8 cellular contexts compared by ENCODE assay signal in genomic region chr19:51094696-51095279, GRCh38. TPM values are rescaled to one million over a fixed set of nuclear protein-coding genes. Genes with fewer than 3 reads are reported as not detected.
A peak's percentile ranks its signal among the peaks of the same experiment; 100 is the strongest.
DNase-seq lines count a peak whose midpoint lies in the region; ATAC-seq, FAIRE-seq and TF ChIP-seq lines count a peak whose summit lies in the region.

No MANE protein-coding gene starts in this region.

- POLR2A ChIA-PET in AG04450 (lab: Yijun Ruan, JAX), result no interaction called here

- H3K4me3 ChIP-seq in AG04450 (ENCODE audit: low read depth, low read length), result no peak overlapping the region
- H3K4me3 ChIP-seq in OCI-LY3 (ENCODE audit: low read length), result no peak overlapping the region
- H3K4me3 ChIP-seq in choroid plexus epithelial cell (ENCODE audit: low read depth, low read length), result no peak overlapping the region

- H3K9me3 ChIP-seq in AG04450 (ENCODE audit: control insufficient read depth, insufficient read depth, low read length) (no peaks in the 10 kb centered on the region), OCI-LY3 (ENCODE audit: insufficient read depth, low read length) (no peaks in the 10 kb centered on the region)

- peaks cover 11% of the 10 kb centered on the region for H4K20me1 ChIP-seq in OCI-LY3 (ENCODE audit: insufficient read depth, low read length)

- no peaks in the 10 kb centered on the region for H3K79me2 ChIP-seq in OCI-LY3 (ENCODE audit: low read length)

- no peak overlapping the region for H3K9ac ChIP-seq in OCI-LY3 (ENCODE audit: low read length)

- no peak overlapping the region for H3K27ac ChIP-seq in AG04450 (ENCODE audit: low read depth, low read length)
- H3K27ac ChIP-seq in OCI-LY3 (ENCODE audit: low read length), result no peak overlapping the region

- no peaks in the 10 kb centered on the region for H3K4me1 ChIP-seq in OCI-LY3 (ENCODE audit: low read length)

- H3K27me3 ChIP-seq in AG04450 (ENCODE audit: control insufficient read depth, insufficient read depth, low read length) (no peaks in the 10 kb centered on the region), OCI-LY3 (ENCODE audit: low read depth, low read length) (no peaks in the 10 kb centered on the region)

- TF ChIP-seq CTCF in AG04450 (IDR thresholded peaks at IDR 0.05; ENCODE audit: low read depth, low read length) (peak; percentile 59), OCI-LY3 (IDR thresholded peaks at IDR 0.05; ENCODE audit: low read depth, low read length) (peak; percentile 72), choroid plexus epithelial cell (conservative IDR thresholded peaks at IDR 0.05; ENCODE audit: low read depth, low read length) (peak; percentile 77), nephron progenitor cell (IDR thresholded peaks at IDR 0.05) (peak; percentile 80)

- H3K27me3 Mint-ChIP-seq in nephron progenitor cell (ENCODE audit: low read depth, poor library complexity), result peaks cover 7% of the 10 kb centered on the region

- no peak overlapping the region for H3K4me2 ChIP-seq in OCI-LY3 (ENCODE audit: low read length)

- no peak for FAIRE-seq in GM19239 (lab: Jason Lieb, UNC)

- CTCF ChIA-PET in AG04450 (lab: Charles Lee), result interaction anchor here (0.6 to 3.2 kb wide), 14 partner anchors 9 to 362 kb away, joined by 3 to 34 read pairs (median 4); no protein-coding TSS in a partner anchor

- H3K4me1 Mint-ChIP-seq in nephron progenitor cell, result peaks cover 17% of the 10 kb centered on the region

- H3K27ac Mint-ChIP-seq in nephron progenitor cell, result no peak overlapping the region

- no peak for DNase-seq in AG04450 (ENCODE audit: low read depth, low spot score)
- peak; percentile 65 for DNase-seq in GM03348 (ENCODE audit: low spot score)
- no peak for DNase-seq in choroid plexus epithelial cell (ENCODE audit: low read depth)
- DNase-seq in nephron progenitor cell, result peak; percentile 80
- DNase-seq in GM19239 (ENCODE audit: insufficient read length, low spot score), result no peak

- ATAC-seq in HG03097 (IDR thresholded peaks at IDR 0.05; ENCODE audit: low FRiP score, unreplicated experiment), result no peak
- no peak for ATAC-seq in GM21529 (IDR thresholded peaks at IDR 0.05; ENCODE audit: unreplicated experiment)

- no peak overlapping the region for H2AFZ ChIP-seq in OCI-LY3 (ENCODE audit: low read depth, low read length)

- no peaks in the 10 kb centered on the region for H3K9me3 Mint-ChIP-seq in nephron progenitor cell

- no peak overlapping the region for H3K4me3 Mint-ChIP-seq in nephron progenitor cell

- no peaks in the 10 kb centered on the region for H3K36me3 Mint-ChIP-seq in nephron progenitor cell (ENCODE audit: low read depth)

- H3K36me3 ChIP-seq in OCI-LY3 (replicated peaks; ENCODE audit: low read depth, low read length), result peaks cover 8% of the 10 kb centered on the region

RNA-seq across cellular contexts. Expression of gene KLK14, which starts 12.1 kb away (rescaled TPM):
- not detected in 2 replicates for polyA plus RNA-seq in AG04450 (2011; rRNA removed)
- not detected in 2 replicates for polyA minus RNA-seq in AG04450 (2011; rRNA and poly(A)+ RNA removed)

RNA-seq across cellular contexts. Expression of gene CTU1, which starts 13.4 kb away (rescaled TPM):
- polyA plus RNA-seq in AG04450 (2011; rRNA removed), result 1.7 and 2.1 TPM in 2 replicates
- 1.6 and 2.1 TPM in 2 replicates for polyA minus RNA-seq in AG04450 (2011; rRNA and poly(A)+ RNA removed)

RNA-seq across cellular contexts. Expression of gene KLK13, which starts 29.9 kb away (rescaled TPM):
- polyA plus RNA-seq in AG04450 (2011; rRNA removed), result not detected in 2 replicates
- not detected in 2 replicates for polyA minus RNA-seq in AG04450 (2011; rRNA and poly(A)+ RNA removed)

RNA-seq across cellular contexts. Expression of gene SIGLEC9, which starts 29.9 kb away (rescaled TPM):
- 0.05 TPM in 1 of 2 replicates, not detected in the other for polyA plus RNA-seq in AG04450 (2011; rRNA removed)
- not detected in 2 replicates for polyA minus RNA-seq in AG04450 (2011; rRNA and poly(A)+ RNA removed)

RNA-seq across cellular contexts. Expression of gene SIGLEC7, which starts 47.3 kb away (rescaled TPM):
- polyA plus RNA-seq in AG04450 (2011; rRNA removed), result not detected in 2 replicates
- polyA minus RNA-seq in AG04450 (2011; rRNA and poly(A)+ RNA removed), result not detected in 2 replicates

Comparison
In these comparisons a context has a peak if more than half of its experiments do, and no peak if none do; other contexts are left out.
1. DNase-seq: peak in GM03348 (single experiment) and nephron progenitor cell (single experiment); none in AG04450 (single experiment), choroid plexus epithelial cell (single experiment) and GM19239 (single experiment).
2. Peak in every context shown above with its lines, with median percentiles within 50 percentile points of each other: CTCF ChIP-seq.